10 cellular contexts compared by ENCODE assay signal in genomic region chr2:64402876-64403275, GRCh38. TPM values are rescaled to one million over a fixed set of nuclear protein-coding genes. Genes with fewer than 3 reads are reported as not detected.
DNase-seq lines count a peak whose midpoint lies in the region; ATAC-seq and FAIRE-seq lines count a peak whose summit lies in the region.
"Had no signal": no experiment of that assay in that cellular context is flagged by ENCODE, and none has a peak within 500 bp of the region (broad histone marks: within the 10 kb centered on the region; RNA-seq: fewer than 3 reads in every experiment).

No MANE protein-coding gene starts in this region.

- ATAC-seq in HG02571 (IDR thresholded peaks at IDR 0.05; ENCODE audit: unreplicated experiment), result no peak
- ATAC-seq: activated CD4-positive, CD25-positive, alpha-beta regulatory T cell treated with anti-CD3 and anti-CD28 coated beads, Interleukin-2, amount 50 U/mL, for 24 hours; activated naive CD8-positive, alpha-beta T cell treated with anti-CD3 and anti-CD28 coated beads, Interleukin-2, amount 50 U/mL, for 24 hours had no signal

- H3K9me3 ChIP-seq in iPS-20b (ENCODE audit: insufficient read depth, low read depth, low read length) (no peaks in the 10 kb centered on the region), small intestine (ENCODE audit: control insufficient read depth, low read depth) (no peaks in the 10 kb centered on the region)

- FAIRE-seq in small intestine (lab: Jason Lieb, UNC), result no peak

- H3K36me3 ChIP-seq in iPS-20b (ENCODE audit: insufficient read depth, low read depth, low read length) (no peaks in the 10 kb centered on the region), small intestine (ENCODE audit: control insufficient read depth in 2 of 2, insufficient read depth in 2 of 2, low read length in 2 of 2) (no peaks in the 10 kb centered on the region)

- WGBS in adipose tissue, 3 donors, result 30 to 82% (median 34%) methylated on average over 1 of the region's 1 CpG
- WGBS in small intestine, 3 donors, result 25 to 60% (median 41%) methylated on average over 1 of the region's 1 CpG

- H3K27ac ChIP-seq in adipose tissue (ENCODE audit: low read depth, low read length), result peak overlapping the region; percentile 48
- H3K27ac ChIP-seq in iPS-20b (ENCODE audit: low read length), result peak overlapping the region; percentile 70
- H3K27ac ChIP-seq in small intestine (ENCODE audit: low read depth in 1 of 2, low read length in 1 of 2), result peak overlapping the region in 1 of 2 donors; percentile 93

- H3K9ac ChIP-seq in iPS-20b (ENCODE audit: low read depth, low read length), result no peak overlapping the region

- no peaks in the 10 kb centered on the region for H3K27me3 ChIP-seq in iPS-20b (ENCODE audit: insufficient read depth, low read length)
- no peaks in the 10 kb centered on the region for H3K27me3 ChIP-seq in small intestine (ENCODE audit: control insufficient read depth in 2 of 2, insufficient read depth in 2 of 2, low read length in 2 of 2)

- DNase-seq in HT-29 (ENCODE audit: low spot score) (peak; percentile 50), small intestine (peak; percentile 62), GOT3 (lab: John Stamatoyannopoulos, UW) (no peak), NAMALWA (ENCODE audit: low spot score) (no peak)
- DNase-seq: activated naive CD8-positive, alpha-beta T cell treated with anti-CD3 and anti-CD28 coated beads, Interleukin-2, amount 50 U/mL, for 24 hours; GDM1 had no signal

- H3K4me1 ChIP-seq in iPS-20b (ENCODE audit: insufficient read depth, low read length), result peaks cover 34% of the 10 kb centered on the region; the same call in 1 of the 2 replicates
- H3K4me1 ChIP-seq in small intestine (ENCODE audit: control insufficient read depth in 2 of 2, insufficient read depth in 1 of 2, low read depth in 1 of 2, low read length in 1 of 2), result peaks cover 15 to 37% of the 10 kb centered on the region in 2 donors

- H3K4me3 ChIP-seq in iPS-20b (ENCODE audit: low read length), result no peak overlapping the region
- no peak overlapping the region for H3K4me3 ChIP-seq in small intestine (ENCODE audit: low read depth in 1 of 2, low read length in 2 of 2)

RNA-seq across cellular contexts. Expression of gene LGALSL, which starts 51.1 kb away (rescaled TPM):
- total RNA-seq in HT-29 (2014; rRNA removed; shearing (Covaris generic)), result 5.6 and 8.5 TPM in 2 replicates
- polyA plus RNA-seq in adipose tissue, result 10 to 100 TPM in 1 of 3 donors, 1 to 10 TPM in 2; 2.3 to 10.1 (median 6.4) TPM
- 10 to 100 TPM in 2 of 3 donors, 1 to 10 TPM in 1; 6.0 to 28.6 (median 24.8) TPM for polyA plus RNA-seq in small intestine

Comparison
In these comparisons a context has a peak if more than half of its experiments do, and no peak if none do; other contexts are left out.
1. DNase-seq: peak in HT-29 (single experiment) and small intestine (single experiment); none in GOT3 (single experiment) and NAMALWA (single experiment).